ENCODE assay signal across 24 cellular contexts in the genomic region with DNA sequence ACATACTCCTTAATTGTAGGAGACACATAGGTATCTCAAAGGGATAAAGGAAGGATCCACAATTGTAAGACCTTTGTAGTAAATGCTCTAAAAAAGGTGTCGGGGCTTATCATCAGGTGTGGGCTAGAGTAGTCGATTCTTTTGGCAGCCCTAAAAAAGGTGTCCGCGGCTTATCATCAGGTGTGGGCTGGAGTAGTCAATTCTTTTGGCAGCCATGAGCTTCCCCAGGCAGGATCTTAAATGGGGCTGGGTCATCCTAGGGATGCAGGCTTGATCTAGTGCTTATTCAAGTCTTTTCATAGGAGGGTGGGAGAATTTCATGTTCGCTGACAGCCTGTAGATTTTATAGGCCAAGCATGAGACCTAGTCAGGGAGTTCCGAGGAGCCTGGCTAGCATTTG.
"Had no signal": no experiment of that assay in that cellular context is flagged by ENCODE, and none has a peak within 500 bp of the region (broad histone marks: within the 10 kb centered on the region; RNA-seq: fewer than 3 reads in every experiment).

No MANE protein-coding gene starts in this region.

- H3K4me1 Mint-ChIP-seq: immature natural killer cell; naive thymus-derived CD8-positive, alpha-beta T cell; nephron; neural crest cell; stimulated activated memory B cell treated with anti-CD40 and anti-IgM and Interleukin-4, amounts not matched to agents 10 μg/mL and 1 μg/mL and 100 μg/mL, for 72 hours; stimulated activated naive CD8-positive, alpha-beta T cell treated with anti-CD3 and anti-CD28 coated beads, Interleukin-15, amount 100 ng/mL, for 72 hours had no signal

- H3K27me3 ChIP-seq: neutrophil, right atrium auricular region, right lobe of liver, tibial nerve, uterus had no signal

- H3K27me3 Mint-ChIP-seq: naive thymus-derived CD8-positive, alpha-beta T cell; stimulated activated memory B cell treated with anti-CD40 and anti-IgM and Interleukin-4, amounts not matched to agents 10 μg/mL and 1 μg/mL and 100 μg/mL, for 72 hours; stimulated activated naive CD8-positive, alpha-beta T cell treated with anti-CD3 and anti-CD28 coated beads, Interleukin-15, amount 100 ng/mL, for 72 hours; type B pancreatic cell had no signal

- H3K4me1 ChIP-seq: left ventricle myocardium inferior, parathyroid adenoma, right atrium auricular region, right lobe of liver, tibial nerve, uterus had no signal

- H3K79me2 ChIP-seq: parathyroid adenoma had no signal

- H3K9ac ChIP-seq: parathyroid adenoma had no signal

- H3K4me3 ChIP-seq: left ventricle myocardium inferior, lung, right atrium auricular region, right lobe of liver, smooth muscle cell, tibial nerve, uterus had no signal

- H3K4me2 ChIP-seq: smooth muscle cell had no signal

- H3K36me3 ChIP-seq: left ventricle myocardium inferior, neutrophil, right atrium auricular region, right lobe of liver, tibial nerve, uterus had no signal

- H2AFZ ChIP-seq: parathyroid adenoma had no signal

- H3K36me3 Mint-ChIP-seq: immature natural killer cell; naive thymus-derived CD8-positive, alpha-beta T cell; stimulated activated memory B cell treated with anti-CD40 and anti-IgM and Interleukin-4, amounts not matched to agents 10 μg/mL and 1 μg/mL and 100 μg/mL, for 72 hours; type B pancreatic cell had no signal

- H3K9me3 Mint-ChIP-seq: nephron, type B pancreatic cell had no signal

- DNase-seq: hippocampal formation; immature natural killer cell; left ventricle myocardium inferior; naive thymus-derived CD8-positive, alpha-beta T cell; occipital lobe; right lobe of liver; stimulated activated CD4-positive, alpha-beta T cell treated with anti-CD3 and anti-CD28 coated beads, Interleukin-1b, Interleukin-23, amount 100 ng/mL, for 48 hours; stimulated activated CD4-positive, alpha-beta T cell treated with anti-CD3 and anti-CD28 coated beads, Interleukin-2, amount 100 ng/mL, for 48 hours; stimulated activated CD4-positive, alpha-beta T cell treated with anti-CD3 and anti-CD28 coated beads, Interleukin-4, amount 100 ng/mL, for 4 hours; stimulated activated CD8-positive, alpha-beta memory T cell treated with anti-CD3 and anti-CD28 coated beads, Interleukin-4, amount 100 ng/mL, for 48 hours; stimulated activated naive CD4-positive, alpha-beta T cell treated with Interleukin-2 at 50 U/mL for 16 hours; stimulated activated naive CD8-positive, alpha-beta T cell treated with anti-CD3 and anti-CD28 coated beads, Interleukin-15, amount 100 ng/mL, for 72 hours; substantia nigra; uterus had no signal

- H3K9me3 ChIP-seq: neutrophil, right atrium auricular region, right lobe of liver, uterus had no signal

- H3K4me3 Mint-ChIP-seq: immature natural killer cell; naive thymus-derived CD8-positive, alpha-beta T cell; nephron; neural crest cell; stimulated activated memory B cell treated with anti-CD40 and anti-IgM and Interleukin-4, amounts not matched to agents 10 μg/mL and 1 μg/mL and 100 μg/mL, for 72 hours; stimulated activated naive CD8-positive, alpha-beta T cell treated with anti-CD3 and anti-CD28 coated beads, Interleukin-15, amount 100 ng/mL, for 72 hours; type B pancreatic cell had no signal

- H3K27ac ChIP-seq: left ventricle myocardium inferior, neutrophil, parathyroid adenoma, right atrium auricular region, right lobe of liver, tibial nerve, uterus had no signal

- H3K27ac Mint-ChIP-seq: immature natural killer cell; naive thymus-derived CD8-positive, alpha-beta T cell; nephron; stimulated activated memory B cell treated with anti-CD40 and anti-IgM and Interleukin-4, amounts not matched to agents 10 μg/mL and 1 μg/mL and 100 μg/mL, for 72 hours; stimulated activated naive CD8-positive, alpha-beta T cell treated with anti-CD3 and anti-CD28 coated beads, Interleukin-15, amount 100 ng/mL, for 72 hours; type B pancreatic cell had no signal
